In genomic region chr3:90091557-90091956, GRCh38 we compare ENCODE assay signal across 8 cellular contexts.
A peak's percentile ranks its signal among the peaks of the same experiment; 100 is the strongest.
DNase-seq lines count a peak whose midpoint lies in the region; ATAC-seq and TF ChIP-seq lines count a peak whose summit lies in the region.

No MANE protein-coding gene starts in this region.

- no peaks in the 10 kb centered on the region for H3K79me2 ChIP-seq in Loucy (ENCODE audit: insufficient read depth, low read length)
- no peaks in the 10 kb centered on the region for H3K79me2 ChIP-seq in SU-DHL-6 (ENCODE audit: insufficient read depth, low read length)

- H3K36me3 Mint-ChIP-seq in type B pancreatic cell: no peaks in the 10 kb centered on the region

- peak; percentile 69 for ATAC-seq in GM19467 (IDR thresholded peaks at IDR 0.05; ENCODE audit: unreplicated experiment)

- H3K36me3 ChIP-seq in A673 (ENCODE audit: insufficient read depth, low read length, poor library complexity, severe bottlenecking): no peaks in the 10 kb centered on the region
- H3K36me3 ChIP-seq in Loucy (ENCODE audit: insufficient read depth, low read length): no peaks in the 10 kb centered on the region
- no peaks in the 10 kb centered on the region for H3K36me3 ChIP-seq in SU-DHL-6 (ENCODE audit: low read length)

- H3K4me2 ChIP-seq in Loucy (ENCODE audit: low read depth, low read length, poor library complexity, severe bottlenecking) (no peak overlapping the region), SU-DHL-6 (ENCODE audit: low read depth, low read length, poor library complexity, severe bottlenecking) (no peak overlapping the region)

- CTCF ChIA-PET in A673 (lab: Charles Lee): interaction anchor here (0.6 to 1.4 kb wide), 5 partner anchors 13 to 1886 kb away, joined by 3 to 8 read pairs (median 3); no protein-coding TSS in a partner anchor

- H3K4me3 ChIP-seq in A673 (ENCODE audit: low read depth, low read length, poor library complexity, severe bottlenecking): no peak overlapping the region
- H3K4me3 ChIP-seq in Loucy (ENCODE audit: low read length, poor library complexity, severe bottlenecking): no peak overlapping the region
- no peak overlapping the region for H3K4me3 ChIP-seq in SU-DHL-6 (ENCODE audit: insufficient read depth, low read length, poor library complexity, severe bottlenecking)

- DNase-seq in A673 (ENCODE audit: low spot score) (peak; percentile 89), iPS DF 19.7 (ENCODE audit: low read depth, low spot score) (peak; percentile 15), type B pancreatic cell (ENCODE audit: extremely low spot score, unreplicated experiment) (no peak), NCI-H2171 treated with DMSO at 0.1 percent for 48 hours (lab: John Stamatoyannopoulos, UW) (no peak)
- no peak for DNase-seq in stimulated activated CD8-positive, alpha-beta memory T cell treated with anti-CD3 and anti-CD28 coated beads, Interleukin-4, amount 100 ng/mL, for 48 hours

- no TSS peak for BruUV-seq in A673 (replicated peaks; lab: Mats Ljungman, UMichigan)

- H3K4me1 Mint-ChIP-seq in type B pancreatic cell (ENCODE audit: unreplicated experiment): peaks cover 10% of the 10 kb centered on the region

- no peaks in the 10 kb centered on the region for H3K9me3 Mint-ChIP-seq in type B pancreatic cell

- H3K9me2 ChIP-seq in Loucy (replicated peaks; ENCODE audit: low read depth, low read length) (no peaks in the 10 kb centered on the region), SU-DHL-6 (replicated peaks; ENCODE audit: insufficient read depth, low read length) (no peaks in the 10 kb centered on the region)

- H4K20me1 ChIP-seq in Loucy (ENCODE audit: insufficient read depth, low read length, poor library complexity, severe bottlenecking) (no peaks in the 10 kb centered on the region), SU-DHL-6 (ENCODE audit: low read depth, low read length) (no peaks in the 10 kb centered on the region)

- H3K9ac ChIP-seq in Loucy (ENCODE audit: low read depth, low read length, poor library complexity, severe bottlenecking) (no peak overlapping the region), SU-DHL-6 (ENCODE audit: low read length) (no peak overlapping the region)

- POLR2A ChIA-PET in A673 (lab: Charles Lee; ENCODE audit: low non-redundant PET): no interaction called here

- no peaks in the 10 kb centered on the region for H3K9me3 ChIP-seq in A673 (ENCODE audit: low read depth, low read length, poor library complexity, severe bottlenecking)
- no peaks in the 10 kb centered on the region for H3K9me3 ChIP-seq in Loucy (ENCODE audit: insufficient read depth, low read depth, low read length)
- H3K9me3 ChIP-seq in SU-DHL-6 (ENCODE audit: insufficient read depth, low read length): no peaks in the 10 kb centered on the region

- TF ChIP-seq CTCF in A673 (conservative IDR thresholded peaks at IDR 0.05; ENCODE audit: low read depth, low read length) (peak; percentile 71), Loucy (conservative IDR thresholded peaks at IDR 0.05; ENCODE audit: low read length) (peak; percentile 58), SU-DHL-6 (IDR thresholded peaks at IDR 0.05; ENCODE audit: insufficient read depth, low read length, poor library complexity, severe bottlenecking) (peak; percentile 34), type B pancreatic cell (conservative IDR thresholded peaks at IDR 0.05) (peak; percentile 82)

- H3K4me3 Mint-ChIP-seq in type B pancreatic cell: no peak overlapping the region

- H3K27ac Mint-ChIP-seq in type B pancreatic cell: no peak overlapping the region

- intact Hi-C loops in A673 (cut with micrococcal nuclease; ENCODE audit: unreplicated experiment): loop anchor here (1.0 to 5.0 kb wide), 5 partner anchors 91 to 1888 kb away; no protein-coding TSS in a partner anchor

- H3F3A ChIP-seq in Loucy (ENCODE audit: low read depth) (no peaks in the 10 kb centered on the region), SU-DHL-6 (ENCODE audit: insufficient read depth) (no peaks in the 10 kb centered on the region)

- H3K27ac ChIP-seq in A673 (ENCODE audit: low read depth, low read length, poor library complexity, severe bottlenecking): no peak overlapping the region
- H3K27ac ChIP-seq in SU-DHL-6 (ENCODE audit: low read depth, low read length): no peak overlapping the region

- H3K27me3 Mint-ChIP-seq in type B pancreatic cell: peaks cover 14% of the 10 kb centered on the region

- H2AFZ ChIP-seq in Loucy (ENCODE audit: low read length): no peak overlapping the region
- H2AFZ ChIP-seq in SU-DHL-6 (ENCODE audit: low read depth, low read length, severe bottlenecking): no peak overlapping the region

- H3K4me1 ChIP-seq in A673 (ENCODE audit: insufficient read depth, low read length, poor library complexity, severe bottlenecking): peaks cover 21% of the 10 kb centered on the region
- H3K4me1 ChIP-seq in Loucy (ENCODE audit: insufficient read depth, low read length, poor library complexity, severe bottlenecking): no peaks in the 10 kb centered on the region

- no peaks in the 10 kb centered on the region for H3K27me3 ChIP-seq in A673 (replicated peaks; ENCODE audit: insufficient read depth, low read depth, low read length, poor library complexity)
- H3K27me3 ChIP-seq in Loucy (ENCODE audit: insufficient read depth, low read length, poor library complexity, severe bottlenecking): no peaks in the 10 kb centered on the region
- H3K27me3 ChIP-seq in SU-DHL-6 (ENCODE audit: low read length): no peaks in the 10 kb centered on the region

Comparison
In these comparisons a context has a peak if more than half of its experiments do, and no peak if none do; other contexts are left out.
1. DNase-seq: peak in A673 (single experiment) and iPS DF 19.7 (single experiment); none in type B pancreatic cell (single experiment), NCI-H2171 treated with DMSO at 0.1 percent for 48 hours (single experiment) and stimulated activated CD8-positive, alpha-beta memory T cell treated with anti-CD3 and anti-CD28 coated beads, Interleukin-4, amount 100 ng/mL, for 48 hours (single experiment).
2. Peak in every context shown above with its lines, with median percentiles within 50 percentile points of each other: CTCF ChIP-seq.